ENCODE assay signal across 35 cellular contexts in the genomic region with DNA sequence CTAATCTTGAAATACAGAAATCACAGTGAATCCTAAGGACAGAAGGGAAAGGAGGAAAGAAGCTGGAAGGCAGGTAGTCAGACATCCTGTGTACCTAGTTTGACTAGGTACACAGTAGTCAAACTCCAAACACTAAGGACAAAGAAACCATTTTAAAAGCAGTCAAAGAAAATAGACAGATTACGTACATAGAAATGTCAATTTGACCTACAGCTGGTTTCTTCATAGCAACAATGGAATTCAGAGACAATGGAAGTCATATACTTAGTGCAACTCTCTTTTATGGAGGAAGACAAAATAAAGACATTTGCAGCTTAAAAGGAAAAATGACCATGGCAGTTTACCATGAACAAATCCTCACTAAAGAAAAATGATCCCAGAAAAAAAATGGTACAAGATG.
"Had no signal": no experiment of that assay in that cellular context is flagged by ENCODE, and none has a peak within 500 bp of the region (broad histone marks: within the 10 kb centered on the region; RNA-seq: fewer than 3 reads in every experiment).

No MANE protein-coding gene starts in this region.

- H3K27me3 ChIP-seq: MG63 had no signal

- H3K27ac ChIP-seq: KMS-11 had no signal

- H3K4me3 ChIP-seq: MG63 had no signal

- H3K36me3 ChIP-seq: MG63 had no signal

- H3K9ac ChIP-seq: KMS-11 had no signal

- DNase-seq: Karpas-422, Kasumi-1, MG63, MM.1S, MV-4-11, NCI-H1048, NCI-H1092, NCI-H1092 treated with DMSO at 0.1 percent for 48 hours, NCI-H1105, NCI-H1105 treated with DMSO at 0.1 percent for 48 hours, NCI-H1417, NCI-H1417 treated with DMSO at 0.1 percent for 48 hours, NCI-H1436, NCI-H1436 treated with DMSO at 0.1 percent for 48 hours, NCI-H146, NCI-H1694, NCI-H1694 treated with DMSO at 0.1 percent for 48 hours, NCI-H187, NCI-H187 treated with DMSO at 0.1 percent for 48 hours, NCI-H1930, NCI-H2029, NCI-H2029 treated with DMSO at 0.1 percent for 48 hours, NCI-H2081, NCI-H2081 treated with DMSO at 0.1 percent for 48 hours, NCI-H2107, NCI-H2171, NCI-H2171 treated with DMSO at 0.1 percent for 48 hours, NCI-H2227 treated with DMSO at 0.1 percent for 48 hours, NCI-H226, NCI-H345, NCI-H446, NCI-H446 treated with DMSO at 0.1 percent for 48 hours, NCI-H510A, NCI-H510A treated with DMSO at 0.1 percent for 48 hours had no signal

- H3K9me3 ChIP-seq: MG63 had no signal

- H3K4me2 ChIP-seq: KMS-11 had no signal
